26 cellular contexts compared by ENCODE assay signal in genomic region chr5:89336111-89336510, GRCh38.
A peak's percentile ranks its signal among the peaks of the same experiment; 100 is the strongest.
DNase-seq lines count a peak whose midpoint lies in the region; ATAC-seq, FAIRE-seq and TF ChIP-seq lines count a peak whose summit lies in the region.
"Had no signal": no experiment of that assay in that cellular context is flagged by ENCODE, and none has a peak within 500 bp of the region (broad histone marks: within the 10 kb centered on the region; RNA-seq: fewer than 3 reads in every experiment).

No MANE protein-coding gene starts in this region.

- no peak overlapping the region for H3K27ac Mint-ChIP-seq in astrocyte (ENCODE audit: unreplicated experiment)
- H3K27ac Mint-ChIP-seq: CD14-positive monocyte; CD4-positive, alpha-beta memory T cell; CD4-positive, CD25-positive, alpha-beta regulatory T cell; CD8-positive, alpha-beta memory T cell had no signal

- no peaks in the 10 kb centered on the region for H3K79me2 ChIP-seq in astrocyte (ENCODE audit: insufficient read depth, low read length)

- no peak overlapping the region for H3K9ac ChIP-seq in astrocyte (ENCODE audit: low read length)
- H3K9ac ChIP-seq: BLaER1 had no signal

- H3K4me3 ChIP-seq in astrocyte (ENCODE audit: insufficient read depth, low read depth, low read length): no peak overlapping the region
- no peak overlapping the region for H3K4me3 ChIP-seq in epithelial cell of esophagus (ENCODE audit: low read length)
- H3K4me3 ChIP-seq: BLaER1 had no signal

- DNase-seq in GM19239 (ENCODE audit: insufficient read length, low spot score): no peak
- no peak for DNase-seq in astrocyte (ENCODE audit: low read depth)
- peak; percentile 60 for DNase-seq in epithelial cell of esophagus (ENCODE audit: low read depth)
- peak in 1 of 2 donors; percentile 49 for DNase-seq in foreskin keratinocyte
- DNase-seq in NCI-H748 treated with DMSO at 0.1 percent for 48 hours (lab: John Stamatoyannopoulos, UW): no peak
- DNase-seq: 8988T; ACHN; BE2C; C1 segment of cervical spinal cord; CD4-positive, alpha-beta memory T cell; CD4-positive, CD25-positive, alpha-beta regulatory T cell; CD8-positive, alpha-beta memory T cell; COR-L47; DMS 273 treated with DMSO at 0.1 percent for 48 hours; DMS153; DMS53; DMS79; DND-41; EL; GDM1 had no signal

- H3K36me3 Mint-ChIP-seq in astrocyte (ENCODE audit: low read depth, unreplicated experiment): no peaks in the 10 kb centered on the region
- H3K36me3 Mint-ChIP-seq: CD14-positive monocyte; CD4-positive, alpha-beta memory T cell; CD4-positive, CD25-positive, alpha-beta regulatory T cell; CD8-positive, alpha-beta memory T cell had no signal

- H3K9me3 ChIP-seq in astrocyte (ENCODE audit: insufficient read depth, low read depth, low read length): no peaks in the 10 kb centered on the region
- H3K9me3 ChIP-seq: BE2C, BLaER1 had no signal

- no peak overlapping the region for H3K4me2 ChIP-seq in astrocyte (ENCODE audit: low read length)
- H3K4me2 ChIP-seq: BLaER1 had no signal

- H2AFZ ChIP-seq in astrocyte (ENCODE audit: low read depth, low read length): no peak overlapping the region

- H3K4me1 Mint-ChIP-seq in astrocyte (ENCODE audit: low read depth, unreplicated experiment): peaks cover 10% of the 10 kb centered on the region
- H3K4me1 Mint-ChIP-seq: CD4-positive, alpha-beta memory T cell; CD4-positive, CD25-positive, alpha-beta regulatory T cell; CD8-positive, alpha-beta memory T cell had no signal

- peak; percentile 19 for ATAC-seq in foreskin keratinocyte
- no peak for ATAC-seq in GM21528 (IDR thresholded peaks at IDR 0.05; ENCODE audit: low FRiP score, unreplicated experiment)
- ATAC-seq in GM19463 (IDR thresholded peaks at IDR 0.05; ENCODE audit: unreplicated experiment): no peak

- TF ChIP-seq CTCF in astrocyte (IDR thresholded peaks at IDR 0.05; ENCODE audit: insufficient read depth, low read depth, low read length) (no peak), epithelial cell of esophagus (IDR thresholded peaks at IDR 0.05; ENCODE audit: insufficient read depth, low read depth, low read length, missing control alignments) (no peak), foreskin keratinocyte (conservative IDR thresholded peaks at IDR 0.05) (no peak)

- H3K4me1 ChIP-seq in astrocyte (ENCODE audit: insufficient read depth, low read length): no peaks in the 10 kb centered on the region
- H3K4me1 ChIP-seq in foreskin keratinocyte: peaks cover 16% of the 10 kb centered on the region
- H3K4me1 ChIP-seq: BE2C, BLaER1 had no signal

- no peaks in the 10 kb centered on the region for H3K27me3 ChIP-seq in astrocyte (ENCODE audit: insufficient read depth, low read length)
- H3K27me3 ChIP-seq in foreskin keratinocyte: no peaks in the 10 kb centered on the region
- H3K27me3 ChIP-seq: BE2C, BLaER1 had no signal

- H3K27ac ChIP-seq in astrocyte (ENCODE audit: low read depth, low read length): no peak overlapping the region
- no peak overlapping the region for H3K27ac ChIP-seq in foreskin keratinocyte
- H3K27ac ChIP-seq: BLaER1 had no signal

- no peaks in the 10 kb centered on the region for H3K36me3 ChIP-seq in astrocyte (ENCODE audit: insufficient read depth, low read length)
- H3K36me3 ChIP-seq: BE2C, BLaER1 had no signal

- no peaks in the 10 kb centered on the region for H4K20me1 ChIP-seq in astrocyte (ENCODE audit: insufficient read depth, low read length)
- H4K20me1 ChIP-seq: BLaER1 had no signal

- H3K9me3 Mint-ChIP-seq in astrocyte (ENCODE audit: unreplicated experiment): no peaks in the 10 kb centered on the region

- FAIRE-seq in GM19239 (lab: Jason Lieb, UNC): peak; percentile 71
- peak; percentile 50 for FAIRE-seq in astrocyte (lab: Jason Lieb, UNC)
- FAIRE-seq: A204.1, GM12891 had no signal

- no peaks in the 10 kb centered on the region for H3K27me3 Mint-ChIP-seq in astrocyte (ENCODE audit: low read depth, unreplicated experiment)
- H3K27me3 Mint-ChIP-seq: CD4-positive, alpha-beta memory T cell; CD4-positive, CD25-positive, alpha-beta regulatory T cell; CD8-positive, alpha-beta memory T cell had no signal

- no peak overlapping the region for H3K4me3 Mint-ChIP-seq in astrocyte (ENCODE audit: unreplicated experiment)
- H3K4me3 Mint-ChIP-seq: CD14-positive monocyte; CD4-positive, alpha-beta memory T cell; CD4-positive, CD25-positive, alpha-beta regulatory T cell; CD8-positive, alpha-beta memory T cell had no signal
